13 cellular contexts compared by ENCODE assay signal in the genomic region with DNA sequence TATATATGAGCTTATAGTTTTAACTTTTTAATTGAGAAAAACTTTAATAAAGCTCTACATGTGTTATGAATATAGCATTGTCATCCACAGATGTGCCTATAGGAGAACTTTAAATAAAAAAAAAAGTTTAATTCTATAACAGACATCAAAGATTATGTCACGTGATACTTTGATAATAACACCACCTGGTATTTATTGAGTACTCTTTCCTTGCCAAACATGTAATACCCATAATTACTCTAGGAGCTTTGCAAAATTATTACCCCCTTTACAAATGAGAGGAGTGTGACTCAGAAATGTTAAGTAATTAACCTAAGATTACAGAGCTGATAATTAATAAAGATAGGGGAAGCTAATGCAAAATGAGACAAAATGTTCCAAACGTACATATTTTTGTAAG. TPM values are rescaled to one million over a fixed set of nuclear protein-coding genes. Genes with fewer than 3 reads are reported as not detected.
DNase-seq lines count a peak whose midpoint lies in the region; ATAC-seq, FAIRE-seq and TF ChIP-seq lines count a peak whose summit lies in the region.
"Had no signal": no experiment of that assay in that cellular context is flagged by ENCODE, and none has a peak within 500 bp of the region (broad histone marks: within the 10 kb centered on the region; RNA-seq: fewer than 3 reads in every experiment).

No MANE protein-coding gene starts in this region.

- H3K4me3 ChIP-seq in keratinocyte (ENCODE audit: control insufficient read depth in 2 of 3, extremely low read depth in 1 of 3, insufficient read depth in 2 of 3, low read depth in 1 of 3, low read length in 3 of 3), result no peak overlapping the region

- peaks cover 32% of the 10 kb centered on the region for H3K79me2 ChIP-seq in keratinocyte (ENCODE audit: control insufficient read depth, insufficient read depth, low read length)

- no peaks in the 10 kb centered on the region for H3K27me3 ChIP-seq in keratinocyte (ENCODE audit: control insufficient read depth, extremely low read depth, insufficient read depth, low read length)

- no peak for DNase-seq in stimulated activated naive CD8-positive, alpha-beta T cell treated with anti-CD3 and anti-CD28 coated beads, Interleukin-15, Interleukin-2, amounts not matched to agents 100 U/mL and 50 U/mL, for 24 hours
- DNase-seq in T-helper 17 cell (no peak), keratinocyte (ENCODE audit: low read depth, low spot score) (no peak), hippocampal formation (lab: John Stamatoyannopoulos, UW) (no peak), anterior cingulate cortex (lab: John Stamatoyannopoulos, UW) (no peak)
- DNase-seq: activated CD4-positive, alpha-beta T cell treated with anti-CD3 and anti-CD28 coated beads, Interleukin-2, amount 50 U/mL, for 4 hours; NCI-H2171 treated with DMSO at 0.1 percent for 48 hours; stimulated activated CD4-positive, alpha-beta T cell treated with anti-CD3 and anti-CD28 coated beads, Interleukin-2, amount 100 ng/mL, for 48 hours had no signal

- H3K9me3 ChIP-seq in T-helper 17 cell (ENCODE audit: control insufficient read depth, low read length, poor library complexity, severe bottlenecking), result no peaks in the 10 kb centered on the region
- no peaks in the 10 kb centered on the region for H3K9me3 ChIP-seq in keratinocyte (ENCODE audit: control insufficient read depth, low read depth, low read length)

- H3K27ac Mint-ChIP-seq in stimulated activated naive CD8-positive, alpha-beta T cell treated with anti-CD3 and anti-CD28 coated beads, Interleukin-15, Interleukin-2, amounts not matched to agents 100 ng/mL and 50 ng/mL, for 24 hours, result peak overlapping the region; percentile 73
- H3K27ac Mint-ChIP-seq in T-helper 17 cell, result peak overlapping the region; percentile 82
- H3K27ac Mint-ChIP-seq: CD4-positive, CD25-positive, alpha-beta regulatory T cell had no signal

- TF ChIP-seq CTCF in keratinocyte (optimal IDR thresholded peaks at IDR 0.05 in 1 of 3, IDR thresholded peaks at IDR 0.05 in 1 of 3, conservative IDR thresholded peaks at IDR 0.05 in 1 of 3; ENCODE audit: extremely low read depth in 1 of 3, insufficient read depth in 2 of 3, low read length in 3 of 3), result no peak

- dilution Hi-C loops in keratinocyte (cut with MboI; ENCODE audit: extremely low pct_ligation_motif_present, low sequenced_read_pairs), result no loop called here

- H3K4me2 ChIP-seq in keratinocyte (ENCODE audit: control insufficient read depth, extremely low read depth, insufficient read depth, low read depth, low read length), result peak overlapping the region; percentile 76

- peaks cover 41% of the 10 kb centered on the region for H3K4me1 Mint-ChIP-seq in stimulated activated naive CD8-positive, alpha-beta T cell treated with anti-CD3 and anti-CD28 coated beads, Interleukin-15, Interleukin-2, amounts not matched to agents 100 ng/mL and 50 ng/mL, for 24 hours (ENCODE audit: low read depth)
- H3K4me1 Mint-ChIP-seq in T-helper 17 cell, result peaks cover 13% of the 10 kb centered on the region
- H3K4me1 Mint-ChIP-seq: central memory CD8-positive, alpha-beta T cell had no signal

- no peaks in the 10 kb centered on the region for H3K9me3 Mint-ChIP-seq in stimulated activated naive CD8-positive, alpha-beta T cell treated with anti-CD3 and anti-CD28 coated beads, Interleukin-15, Interleukin-2, amounts not matched to agents 100 ng/mL and 50 ng/mL, for 24 hours
- H3K9me3 Mint-ChIP-seq: central memory CD8-positive, alpha-beta T cell had no signal

- H3K4me1 ChIP-seq in keratinocyte (ENCODE audit: control insufficient read depth, extremely low read depth, insufficient read depth, low read length), result peaks cover 81% of the 10 kb centered on the region

- no peaks in the 10 kb centered on the region for H3K9me1 ChIP-seq in keratinocyte (ENCODE audit: control insufficient read depth, extremely low read depth, insufficient read depth, low read length)

- peaks cover 8 to 23% of the 10 kb centered on the region in 2 experiments for H3K36me3 ChIP-seq in keratinocyte (ENCODE audit: control insufficient read depth in 2 of 2, extremely low read depth in 1 of 2, insufficient read depth in 2 of 2, low read length in 2 of 2)

- H2AFZ ChIP-seq in keratinocyte (ENCODE audit: control insufficient read depth, low read length), result no peak overlapping the region

- no peaks in the 10 kb centered on the region for H3K36me3 Mint-ChIP-seq in stimulated activated naive CD8-positive, alpha-beta T cell treated with anti-CD3 and anti-CD28 coated beads, Interleukin-15, Interleukin-2, amounts not matched to agents 100 ng/mL and 50 ng/mL, for 24 hours (ENCODE audit: low read depth)
- H3K36me3 Mint-ChIP-seq in T-helper 17 cell (ENCODE audit: low read depth), result peaks cover 2% of the 10 kb centered on the region

- ATAC-seq in stimulated activated naive CD8-positive, alpha-beta T cell treated with anti-CD3 and anti-CD28 coated beads, Interleukin-15, Interleukin-2, amounts not matched to agents 100 U/mL and 50 U/mL, for 24 hours, result no peak
- ATAC-seq in T-helper 17 cell (no peak), GM18858 (IDR thresholded peaks at IDR 0.05; ENCODE audit: unreplicated experiment) (no peak), GM21786 (IDR thresholded peaks at IDR 0.05; ENCODE audit: unreplicated experiment) (no peak)

- H3K4me3 Mint-ChIP-seq in stimulated activated naive CD8-positive, alpha-beta T cell treated with anti-CD3 and anti-CD28 coated beads, Interleukin-15, Interleukin-2, amounts not matched to agents 100 ng/mL and 50 ng/mL, for 24 hours, result no peak overlapping the region
- no peak overlapping the region for H3K4me3 Mint-ChIP-seq in T-helper 17 cell
- H3K4me3 Mint-ChIP-seq: CD4-positive, CD25-positive, alpha-beta regulatory T cell; central memory CD8-positive, alpha-beta T cell had no signal

- peak overlapping the region; percentile 98 for H3K27ac ChIP-seq in keratinocyte (ENCODE audit: control insufficient read depth, insufficient read depth, low read length)

- no peak for FAIRE-seq in keratinocyte (lab: Jason Lieb, UNC)

- no peaks in the 10 kb centered on the region for H3K27me3 Mint-ChIP-seq in stimulated activated naive CD8-positive, alpha-beta T cell treated with anti-CD3 and anti-CD28 coated beads, Interleukin-15, Interleukin-2, amounts not matched to agents 100 ng/mL and 50 ng/mL, for 24 hours
- H3K27me3 Mint-ChIP-seq in T-helper 17 cell, result no peaks in the 10 kb centered on the region
- H3K27me3 Mint-ChIP-seq: CD4-positive, CD25-positive, alpha-beta regulatory T cell; central memory CD8-positive, alpha-beta T cell had no signal

- no peaks in the 10 kb centered on the region for H4K20me1 ChIP-seq in keratinocyte (ENCODE audit: control insufficient read depth, extremely low read depth, insufficient read depth, low read length)

- peak overlapping the region; percentile 13 for H3K9ac ChIP-seq in keratinocyte (ENCODE audit: control insufficient read depth, extremely low read depth, insufficient read depth, low read length)

RNA-seq across cellular contexts. Expression of gene ITGA2, which starts 43.0 kb away (rescaled TPM):
- total RNA-seq in T-helper 17 cell, result 1 to 10 TPM in 1 of 2 donors, under 1 TPM in 1; 0.62 to 1.8 TPM
- polyA plus RNA-seq in keratinocyte, result 75.4 to 112 TPM (median 107 TPM) in 3 replicates
- polyA plus RNA-seq in keratinocyte (2011; ENCODE audit: low read depth), result 8.1 TPM
- polyA plus RNA-seq in keratinocyte (2011; cell fraction: cytosol; rRNA removed), result 14.3 and 31.7 TPM in 2 replicates
- 139 and 168 TPM in 2 replicates for polyA plus RNA-seq in keratinocyte (2011; cell fraction: nucleus; rRNA removed)
- polyA plus RNA-seq in keratinocyte (2012; ENCODE audit: low replicate concordance), result 21.1 and 96.1 TPM in 2 replicates
- 143 to 270 TPM (median 175 TPM) in 3 replicates for polyA minus RNA-seq in keratinocyte
- polyA minus RNA-seq in keratinocyte (2011; cell fraction: cytosol; rRNA and poly(A)+ RNA removed), result 71.6 TPM
- polyA minus RNA-seq in keratinocyte (2011; cell fraction: nucleus; rRNA and poly(A)+ RNA removed), result 267 and 529 TPM in 2 replicates
